ENCODE assay signal across 24 cellular contexts in genomic region chr22:46549971-46550641, GRCh38. TPM values are rescaled to one million over a fixed set of nuclear protein-coding genes. Genes with fewer than 3 reads are reported as not detected.
A peak's percentile ranks its signal among the peaks of the same experiment; 100 is the strongest.
DNase-seq lines count a peak whose midpoint lies in the region; ATAC-seq and TF ChIP-seq lines count a peak whose summit lies in the region.
"Had no signal": no experiment of that assay in that cellular context is flagged by ENCODE, and none has a peak within 500 bp of the region (broad histone marks: within the 10 kb centered on the region; RNA-seq: fewer than 3 reads in every experiment).

No MANE protein-coding gene starts in this region.

- H3K4me1 ChIP-seq in RWPE2 (ENCODE audit: insufficient read depth, poor library complexity, severe bottlenecking) (peaks cover 23% of the 10 kb centered on the region), right atrium auricular region (peaks cover 0 to 49% of the 10 kb centered on the region in 2 donors), neuronal stem cell (ENCODE audit: control insufficient read depth in 2 of 2, insufficient read depth in 1 of 2, low read depth in 1 of 2, low read length in 2 of 2) (peaks cover 9 to 10% of the 10 kb centered on the region in 2 donors)

- H3K9me3 Mint-ChIP-seq in Calu3 (ENCODE audit: low read depth, unreplicated experiment) = peaks cover 2% of the 10 kb centered on the region
- H3K9me3 Mint-ChIP-seq: CD4-positive, alpha-beta T cell had no signal

- H3K23ac ChIP-seq in neuronal stem cell (ENCODE audit: low read depth, low read length, poor library complexity) = no peak overlapping the region

- no peak overlapping the region for H3K4me3 ChIP-seq in RWPE2 (ENCODE audit: severe bottlenecking)
- no peak overlapping the region for H3K4me3 ChIP-seq in right atrium auricular region
- no peak overlapping the region for H3K4me3 ChIP-seq in neuronal stem cell (ENCODE audit: low read length in 2 of 2)
- H3K4me3 ChIP-seq: GM12878, GM23338, SK-N-MC had no signal

- H4K8ac ChIP-seq in neuronal stem cell (ENCODE audit: low read depth, low read length) = no peak overlapping the region

- no peaks in the 10 kb centered on the region for H3K27me3 ChIP-seq in RWPE2 (ENCODE audit: insufficient read depth, poor library complexity, severe bottlenecking)
- H3K27me3 ChIP-seq in right atrium auricular region = no peaks in the 10 kb centered on the region
- H3K27me3 ChIP-seq in neuronal stem cell (ENCODE audit: control insufficient read depth in 3 of 3, insufficient read depth in 3 of 3, low read depth in 1 of 3, low read length in 3 of 3) = peaks cover 0 to 4% (median 0%) of the 10 kb centered on the region in 3 experiments

- CTCF ChIA-PET in Calu3 (lab: Charles Lee) = no interaction called here

- no peak overlapping the region for H2BK12ac ChIP-seq in neuronal stem cell (ENCODE audit: low read length)

- peaks cover 15% of the 10 kb centered on the region for H3K36me3 Mint-ChIP-seq in Calu3 (ENCODE audit: insufficient read depth, unreplicated experiment)

- no peak overlapping the region for H3K4me2 ChIP-seq in neuronal stem cell (ENCODE audit: insufficient read depth, low read length, poor library complexity, severe bottlenecking)
- H3K4me2 ChIP-seq: GM23338 had no signal

- peak overlapping the region; percentile 60 for H3K14ac ChIP-seq in neuronal stem cell (ENCODE audit: low read length)

- no peak overlapping the region for H2BK5ac ChIP-seq in neuronal stem cell (ENCODE audit: low read length)

- TF ChIP-seq CTCF in Calu3 (IDR thresholded peaks at IDR 0.05; ENCODE audit: unreplicated experiment) = no peak
- TF ChIP-seq CTCF in RWPE2 (IDR thresholded peaks at IDR 0.05; ENCODE audit: poor library complexity, severe bottlenecking) = no peak
- no peak for TF ChIP-seq CTCF in right atrium auricular region (IDR thresholded peaks at IDR 0.05)

- ATAC-seq in RWPE2 (ENCODE audit: low read depth) = no peak
- ATAC-seq in GM19397 (IDR thresholded peaks at IDR 0.05; ENCODE audit: unreplicated experiment) = no peak
- ATAC-seq: GM12878, GM23338 had no signal

- H3K18ac ChIP-seq in neuronal stem cell (ENCODE audit: low read length) = peak overlapping the region; percentile 36

- H2AK5ac ChIP-seq in neuronal stem cell (ENCODE audit: low read depth, low read length) = peak overlapping the region; percentile 39

- H3K27ac Mint-ChIP-seq in Calu3 (ENCODE audit: unreplicated experiment) = peak overlapping the region; percentile 18
- H3K27ac Mint-ChIP-seq: CD4-positive, alpha-beta T cell; GM23338 had no signal

- WGBS in neuronal stem cell (ENCODE audit: extremely low coverage in 2 of 2, insufficient read length in 2 of 2, insufficient replicate concordance in 1 of 2), 2 donors = no CpG with 5 or more reads among the region's 17 CpGs

- H2BK15ac ChIP-seq in neuronal stem cell (ENCODE audit: low read length) = no peak overlapping the region

- H2AFZ ChIP-seq in neuronal stem cell (ENCODE audit: low read length) = no peak overlapping the region
- H2AFZ ChIP-seq: GM23338 had no signal

- no peak overlapping the region for H3K9ac ChIP-seq in neuronal stem cell (ENCODE audit: low read depth, low read length, poor library complexity)

- H3K9me3 ChIP-seq in RWPE2 (ENCODE audit: severe bottlenecking) (no peaks in the 10 kb centered on the region), right atrium auricular region (peaks cover 0 to 9% of the 10 kb centered on the region in 2 donors), neuronal stem cell (replicated peaks in 1 of 2; ENCODE audit: control insufficient read depth in 2 of 2, insufficient read depth in 1 of 2, low read depth in 1 of 2, low read length in 2 of 2) (peaks cover 5 to 8% of the 10 kb centered on the region in 2 donors)

- H4K91ac ChIP-seq in neuronal stem cell (ENCODE audit: low read depth, low read length, poor library complexity) = no peak overlapping the region

- DNase-seq in Calu3 = no peak
- DNase-seq in RWPE2 (ENCODE audit: low spot score) = peak; percentile 62
- DNase-seq in right atrium auricular region (ENCODE audit: low spot score) = no peak
- DNase-seq in neuronal stem cell (ENCODE audit: low spot score) = no peak
- no peak for DNase-seq in stimulated activated CD4-positive, alpha-beta T cell treated with anti-CD3 and anti-CD28 coated beads, Interleukin-1b, Interleukin-23, amount 100 ng/mL, for 48 hours
- no peak for DNase-seq in stimulated activated CD4-positive, alpha-beta T cell treated with anti-CD3 and anti-CD28 coated beads, Interleukin-15, amount 100 ng/mL, for 24 hours
- DNase-seq in DMS114 treated with DMSO at 0.1 percent for 48 hours (lab: John Stamatoyannopoulos, UW; ENCODE audit: unreplicated experiment) = no peak
- DNase-seq: CD4-positive, alpha-beta T cell; COR-L47; DMS 273 treated with DMSO at 0.1 percent for 48 hours; DND-41; HCEC 1CT; NCI-H1105; NCI-H146; NCI-H2029 treated with DMSO at 0.1 percent for 48 hours; NCI-H2171; NCI-H345; NCI-H524 treated with DMSO at 0.1 percent for 48 hours; OCI-M1; SHP77 treated with DMSO at 0.1 percent for 48 hours had no signal

- peaks cover 16% of the 10 kb centered on the region for H3K27me3 Mint-ChIP-seq in Calu3 (ENCODE audit: unreplicated experiment)

- H3K27ac ChIP-seq in RWPE2 (ENCODE audit: poor library complexity, severe bottlenecking) = no peak overlapping the region
- H3K27ac ChIP-seq in right atrium auricular region = peak overlapping the region; percentile 85 to 88
- H3K27ac ChIP-seq in neuronal stem cell (replicated peaks; ENCODE audit: low read length) = no peak overlapping the region
- H3K27ac ChIP-seq: SK-N-MC had no signal

- intact Hi-C loops in Calu3 (cut with micrococcal nuclease; ENCODE audit: unreplicated experiment) = no loop called here

- BruUV-seq in Calu3 (replicated peaks; lab: Mats Ljungman, UMichigan) = no TSS peak

- H2BK120ac ChIP-seq in neuronal stem cell (ENCODE audit: low read depth, low read length) = no peak overlapping the region

- peaks cover 2% of the 10 kb centered on the region for H3K79me1 ChIP-seq in neuronal stem cell (ENCODE audit: low read depth, low read length)

- H3K4me1 Mint-ChIP-seq in Calu3 (ENCODE audit: low read depth, unreplicated experiment) = peaks cover 33% of the 10 kb centered on the region
- H3K4me1 Mint-ChIP-seq: GM23338 had no signal

- no peak overlapping the region for H3K4ac ChIP-seq in neuronal stem cell (ENCODE audit: low read length)

- H3K36me3 ChIP-seq in RWPE2 (ENCODE audit: low read depth) = no peaks in the 10 kb centered on the region
- H3K36me3 ChIP-seq in right atrium auricular region = no peaks in the 10 kb centered on the region
- no peaks in the 10 kb centered on the region for H3K36me3 ChIP-seq in neuronal stem cell (replicated peaks in 1 of 2; ENCODE audit: control insufficient read depth in 2 of 2, insufficient read depth in 2 of 2, low read length in 2 of 2)

- H3K4me3 Mint-ChIP-seq in Calu3 (ENCODE audit: low read depth, unreplicated experiment) = no peak overlapping the region
- H3K4me3 Mint-ChIP-seq: CD4-positive, alpha-beta T cell; GM23338 had no signal

RNA-seq across cellular contexts. Expression of gene CELSR1, which starts 12.7 kb away (rescaled TPM):
- total RNA-seq in Calu3 (2022) (40.8 and 45.5 TPM in 2 replicates), right atrium auricular region (1 to 10 TPM; 7.1 to 9.6 TPM)
- polyA plus RNA-seq in neuronal stem cell (2013, experiment 1 of 2) = 6.6 TPM
- polyA plus RNA-seq in neuronal stem cell (2013, experiment 2 of 2) = 7.3 TPM

Comparison
In these comparisons a context has a peak if more than half of its experiments do, and no peak if none do; other contexts are left out.
1. H3K27ac ChIP-seq: peak in right atrium auricular region (2 of 2); none in RWPE2 (single experiment) and neuronal stem cell (single experiment).